Comparison of ENCODE assay signal across 25 cellular contexts in genomic region chr1:3340548-3341235, GRCh38.
DNase-seq lines count a peak whose midpoint lies in the region; ATAC-seq, FAIRE-seq and TF ChIP-seq lines count a peak whose summit lies in the region.
"Had no signal": no experiment of that assay in that cellular context is flagged by ENCODE, and none has a peak within 500 bp of the region (broad histone marks: within the 10 kb centered on the region; RNA-seq: fewer than 3 reads in every experiment).

No MANE protein-coding gene starts in this region.

- TF ChIP-seq CTCF in Calu3 (IDR thresholded peaks at IDR 0.05; ENCODE audit: unreplicated experiment) (no peak), body of pancreas (IDR thresholded peaks at IDR 0.05) (no peak), pancreas (IDR thresholded peaks at IDR 0.05) (no peak), prostate gland (IDR thresholded peaks at IDR 0.05) (no peak)

- no peaks in the 10 kb centered on the region for H3K36me3 Mint-ChIP-seq in Calu3 (ENCODE audit: insufficient read depth, unreplicated experiment)
- H3K36me3 Mint-ChIP-seq: CD4-positive, CD25-positive, alpha-beta regulatory T cell; CD8-positive, alpha-beta T cell had no signal

- peaks cover 8% of the 10 kb centered on the region for H3K4me1 Mint-ChIP-seq in Calu3 (ENCODE audit: low read depth, unreplicated experiment)
- H3K4me1 Mint-ChIP-seq: B cell had no signal

- H3K4me3 ChIP-seq in body of pancreas (no peak overlapping the region), pancreas (no peak overlapping the region), prostate gland (no peak overlapping the region)
- H3K4me3 ChIP-seq: BLaER1, GM12878, GM23248 had no signal

- 54 to 64% methylated on average over 17 of the region's 17 CpGs for WGBS in body of pancreas, 2 donors
- WGBS in pancreas, 2 donors, result 60% methylated on average over 12 to 17 of the region's 17 CpGs
- 59% methylated on average over 17 of the region's 17 CpGs for WGBS in prostate gland

- no peak for FAIRE-seq in pancreas (lab: Jason Lieb, UNC)
- FAIRE-seq: A204.1, D721Med, GM12878, GM19239, H1 had no signal

- peaks cover 3% of the 10 kb centered on the region for H3K9me3 Mint-ChIP-seq in Calu3 (ENCODE audit: low read depth, unreplicated experiment)

- DNase-seq in Calu3, result peak; percentile 28
- peak in 1 of 4 donors; percentile 31 for DNase-seq in body of pancreas
- peak in 1 of 6 donors; percentile 35 for DNase-seq in pancreas
- no peak for DNase-seq in prostate gland (ENCODE audit: low spot score)
- DNase-seq in H4 (ENCODE audit: low spot score), result no peak
- no peak for DNase-seq in NCI-H226
- DNase-seq: Caco-2; CD4-positive, CD25-positive, alpha-beta regulatory T cell; CD8-positive, alpha-beta T cell; DMS 273 treated with DMSO at 0.1 percent for 48 hours; DMS79; EL; GDM1; GM23248; H9 had no signal

- H3K4me3 Mint-ChIP-seq in Calu3 (ENCODE audit: low read depth, unreplicated experiment), result no peak overlapping the region
- H3K4me3 Mint-ChIP-seq: B cell; CD4-positive, CD25-positive, alpha-beta regulatory T cell; CD8-positive, alpha-beta T cell; H9 had no signal

- intact Hi-C loops in Calu3 (cut with micrococcal nuclease; ENCODE audit: unreplicated experiment) (no loop called here), body of pancreas (cut with DNase I) (no loop called here), pancreas (cut with DNase I) (no loop called here), prostate gland (cut with DNase I) (no loop called here)

- H3K27me3 Mint-ChIP-seq in Calu3 (ENCODE audit: unreplicated experiment), result no peaks in the 10 kb centered on the region
- H3K27me3 Mint-ChIP-seq: B cell had no signal

- no peaks in the 10 kb centered on the region for H3K9me3 ChIP-seq in body of pancreas
- H3K9me3 ChIP-seq in pancreas, result no peaks in the 10 kb centered on the region
- H3K9me3 ChIP-seq in prostate gland, result no peaks in the 10 kb centered on the region
- H3K9me3 ChIP-seq: Caco-2 had no signal

- peak overlapping the region; percentile 63 for H3K27ac Mint-ChIP-seq in Calu3 (ENCODE audit: unreplicated experiment)
- H3K27ac Mint-ChIP-seq: B cell; CD8-positive, alpha-beta T cell; H9 had no signal

- no TSS peak for BruUV-seq in Calu3 (replicated peaks; lab: Mats Ljungman, UMichigan)

- H3K36me3 ChIP-seq in body of pancreas (replicated peaks in 1 of 2; ENCODE audit: insufficient read depth in 1 of 2, low read depth in 2 of 2) (no peaks in the 10 kb centered on the region), pancreas (no peaks in the 10 kb centered on the region), prostate gland (no peaks in the 10 kb centered on the region)
- H3K36me3 ChIP-seq: BLaER1 had no signal

- H3K27me3 ChIP-seq in body of pancreas (no peaks in the 10 kb centered on the region), pancreas (no peaks in the 10 kb centered on the region), prostate gland (replicated peaks; ENCODE audit: insufficient read depth) (peaks cover 5% of the 10 kb centered on the region)
- H3K27me3 ChIP-seq: BLaER1 had no signal

- TF ChIP-seq POLR2A in body of pancreas (IDR thresholded peaks at IDR 0.05) (no peak), prostate gland (IDR thresholded peaks at IDR 0.05) (no peak)

- H3K4me1 ChIP-seq in body of pancreas (peaks cover 49% of the 10 kb centered on the region), pancreas (peaks cover 0 to 11% (median 0%) of the 10 kb centered on the region in 3 donors), prostate gland (replicated peaks) (no peaks in the 10 kb centered on the region)

- CTCF ChIA-PET in Calu3 (lab: Charles Lee), result interaction anchor here (1.1 to 1.2 kb wide), 3 partner anchors 20 to 384 kb away, joined by 3 to 4 read pairs (median 3); no protein-coding TSS in a partner anchor

- H3K27ac ChIP-seq in body of pancreas (peak overlapping the region; percentile 67 to 84 (median 80)), pancreas (peak overlapping the region; percentile 69 to 80 (median 76)), prostate gland (no peak overlapping the region)
- H3K27ac ChIP-seq: 22Rv1, BLaER1, C4-2B, GM23248 had no signal

- ATAC-seq in body of pancreas, result peak; percentile 75
- ATAC-seq in pancreas, result peak; percentile 52 to 79 (median 66)
- ATAC-seq: CD8-positive, alpha-beta T cell; GM12878; HCT116 had no signal

Comparison
In these comparisons a context has a peak if more than half of its experiments do, and no peak if none do; other contexts are left out.
1. H3K27ac ChIP-seq: peak in body of pancreas (4 of 4) and pancreas (4 of 4); none in prostate gland (0 of 2).